Comparison of ENCODE assay signal across 1 cellular context in the genomic region with DNA sequence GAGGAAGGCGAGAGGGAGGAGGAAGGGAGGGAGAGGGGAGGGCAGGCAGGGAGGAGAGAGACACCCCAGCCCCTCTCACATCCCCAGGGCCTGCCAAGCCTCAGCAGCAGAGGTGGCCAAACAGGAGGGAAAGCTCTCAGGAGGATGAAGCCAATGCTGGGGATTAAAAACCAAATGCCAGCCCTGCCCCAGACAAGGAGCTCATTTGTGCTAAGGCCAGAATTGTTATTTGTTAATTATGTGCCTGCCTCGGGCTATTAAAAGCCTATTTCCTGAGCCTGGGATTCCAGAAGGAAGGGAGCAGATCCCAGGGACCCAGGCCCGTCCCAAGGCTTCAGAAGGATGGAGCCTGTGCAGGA.
TF ChIP-seq lines count a peak whose summit lies in the region.

No MANE protein-coding gene starts in this region.

TF ChIP-seq in H1, 55 proteins besides CTCF, POLR2A, EP300 and RAD21:
- TF ChIP-seq YY1 (IDR thresholded peaks at IDR 0.05; ENCODE audit: low read depth, low read length) (no peak), BRCA1 (IDR thresholded peaks at IDR 0.05; ENCODE audit: low read depth, low read length) (no peak), SP1 (IDR thresholded peaks at IDR 0.05; ENCODE audit: low read depth, low read length) (no peak), NANOG (IDR thresholded peaks at IDR 0.05; ENCODE audit: insufficient read depth, low read depth, low read length, poor library complexity, severe bottlenecking) (no peak)
- TF ChIP-seq, protein P1, sequence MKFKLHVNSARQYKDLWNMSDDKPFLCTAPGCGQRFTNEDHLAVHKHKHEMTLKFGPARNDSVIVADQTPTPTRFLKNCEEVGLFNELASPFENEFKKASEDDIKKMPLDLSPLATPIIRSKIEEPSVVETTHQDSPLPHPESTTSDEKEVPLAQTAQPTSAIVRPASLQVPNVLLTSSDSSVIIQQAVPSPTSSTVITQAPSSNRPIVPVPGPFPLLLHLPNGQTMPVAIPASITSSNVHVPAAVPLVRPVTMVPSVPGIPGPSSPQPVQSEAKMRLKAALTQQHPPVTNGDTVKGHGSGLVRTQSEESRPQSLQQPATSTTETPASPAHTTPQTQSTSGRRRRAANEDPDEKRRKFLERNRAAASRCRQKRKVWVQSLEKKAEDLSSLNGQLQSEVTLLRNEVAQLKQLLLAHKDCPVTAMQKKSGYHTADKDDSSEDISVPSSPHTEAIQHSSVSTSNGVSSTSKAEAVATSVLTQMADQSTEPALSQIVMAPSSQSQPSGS (IDR thresholded peaks at IDR 0.05; ENCODE audit: low read length): no peak
- TF ChIP-seq, protein P2, sequence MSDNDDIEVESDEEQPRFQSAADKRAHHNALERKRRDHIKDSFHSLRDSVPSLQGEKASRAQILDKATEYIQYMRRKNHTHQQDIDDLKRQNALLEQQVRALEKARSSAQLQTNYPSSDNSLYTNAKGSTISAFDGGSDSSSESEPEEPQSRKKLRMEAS (IDR thresholded peaks at IDR 0.05): 0 out of 2 replicates have a peak, but pooled peaks have one; percentile 1
